ENCODE assay signal across 34 cellular contexts in the genomic region with DNA sequence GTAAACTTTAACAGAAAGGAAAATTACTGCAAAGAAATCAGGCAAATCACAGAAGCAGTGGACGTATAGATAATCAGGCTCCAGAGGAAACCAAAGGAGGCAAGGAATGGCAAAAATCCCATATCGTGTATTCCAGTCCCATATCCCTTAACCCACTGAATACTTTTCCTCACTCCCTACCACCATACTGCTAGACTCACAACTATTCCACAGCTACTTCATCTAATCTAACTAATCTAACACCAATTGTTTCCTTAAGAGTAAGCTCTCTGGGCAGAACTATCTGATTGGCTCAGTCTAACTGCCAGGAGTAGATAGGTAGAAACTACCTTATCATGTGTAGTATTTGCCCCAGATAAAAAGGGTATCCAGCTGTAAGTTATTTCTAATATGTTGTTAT.
"Had no signal": no experiment of that assay in that cellular context is flagged by ENCODE, and none has a peak within 500 bp of the region (broad histone marks: within the 10 kb centered on the region; RNA-seq: fewer than 3 reads in every experiment).

No MANE protein-coding gene starts in this region.

- H3K27me3 Mint-ChIP-seq: activated CD4-positive, alpha-beta T cell treated with anti-CD3 and anti-CD28 coated beads for 36 hours; activated CD4-positive, alpha-beta T cell treated with anti-CD3 and anti-CD28 coated beads, Interleukin-2, amount 10 ng/mL, durations not matched to agents 7 days and 5 days; activated naive CD4-positive, alpha-beta T cell treated with anti-CD3 and anti-CD28 coated beads, Interleukin-2, amount 50 U/mL, for 24 hours; activated naive CD8-positive, alpha-beta T cell treated with anti-CD3 and anti-CD28 coated beads, Interleukin-2, amount 10 ng/mL, durations not matched to agents 7 days and 5 days; activated T-cell treated with anti-CD3 and anti-CD28 coated beads, Interleukin-2, amount 50 U/mL, for 24 hours had no signal

- H3K27me3 ChIP-seq: ascending aorta, body of pancreas, breast epithelium, SJCRH30 had no signal

- H3K4me3 Mint-ChIP-seq: activated CD4-positive, alpha-beta T cell treated with anti-CD3 and anti-CD28 coated beads for 36 hours; activated CD4-positive, alpha-beta T cell treated with anti-CD3 and anti-CD28 coated beads, Interleukin-2, amount 10 ng/mL, durations not matched to agents 7 days and 5 days; activated CD8-positive, alpha-beta T cell treated with anti-CD3 and anti-CD28 coated beads, Interleukin-2, amount 10 ng/mL, durations not matched to agents 7 days and 5 days; activated naive CD4-positive, alpha-beta T cell treated with anti-CD3 and anti-CD28 coated beads, Interleukin-2, amount 50 U/mL, for 24 hours; activated naive CD8-positive, alpha-beta T cell treated with anti-CD3 and anti-CD28 coated beads, Interleukin-2, amount 10 ng/mL, durations not matched to agents 7 days and 5 days; activated T-cell treated with anti-CD3 and anti-CD28 coated beads, Interleukin-2, amount 50 U/mL, for 24 hours; T-helper 1 cell treated with Interleukin-12 subunit alpha and Interleukin-12 subunit beta and Interleukin-4 antibody, amounts not matched to agents 30 μg/mL and 1 μg/mL, for 36 hours; T-helper 2 cell treated with Interferon-gamma antibody and Interleukin-4, amounts not matched to agents 5 μg/mL and 100 μg/mL, for 36 hours had no signal

- ATAC-seq: activated CD4-positive, alpha-beta T cell treated with anti-CD3 and anti-CD28 coated beads for 36 hours; activated CD4-positive, CD25-positive, alpha-beta regulatory T cell treated with anti-CD3 and anti-CD28 coated beads, Interleukin-2, amount 50 U/mL, for 24 hours; activated CD8-positive, alpha-beta T cell treated with anti-CD3 and anti-CD28 coated beads, Interleukin-2, amount 10 ng/mL, durations not matched to agents 7 days and 5 days; body of pancreas; Panc1 had no signal

- H3K4me1 Mint-ChIP-seq: activated CD4-positive, alpha-beta T cell treated with anti-CD3 and anti-CD28 coated beads for 36 hours; activated CD4-positive, alpha-beta T cell treated with anti-CD3 and anti-CD28 coated beads, Interleukin-2, amount 10 ng/mL, durations not matched to agents 7 days and 5 days; activated naive CD4-positive, alpha-beta T cell treated with anti-CD3 and anti-CD28 coated beads, Interleukin-2, amount 50 U/mL, for 24 hours had no signal

- H3K4me1 ChIP-seq: ascending aorta, body of pancreas, breast epithelium, SJCRH30 had no signal

- H3K27ac ChIP-seq: ascending aorta, body of pancreas, breast epithelium, SJCRH30, SK-N-MC had no signal

- H3K4me3 ChIP-seq: ascending aorta, body of pancreas, breast epithelium, SJCRH30, SK-N-MC had no signal

- H3K27ac Mint-ChIP-seq: activated CD4-positive, alpha-beta T cell treated with anti-CD3 and anti-CD28 coated beads for 36 hours; activated CD4-positive, alpha-beta T cell treated with anti-CD3 and anti-CD28 coated beads, Interleukin-2, amount 10 ng/mL, durations not matched to agents 7 days and 5 days; activated CD8-positive, alpha-beta T cell treated with anti-CD3 and anti-CD28 coated beads, Interleukin-2, amount 10 ng/mL, durations not matched to agents 7 days and 5 days; activated naive CD4-positive, alpha-beta T cell treated with anti-CD3 and anti-CD28 coated beads, Interleukin-2, amount 50 U/mL, for 24 hours; activated naive CD8-positive, alpha-beta T cell treated with anti-CD3 and anti-CD28 coated beads, Interleukin-2, amount 10 ng/mL, durations not matched to agents 7 days and 5 days; activated T-cell treated with anti-CD3 and anti-CD28 coated beads, Interleukin-2, amount 50 U/mL, for 24 hours; activated T-helper 2 cell treated with anti-CD3 and anti-CD28 coated beads, Interferon-gamma antibody, Interleukin-2, Interleukin-4, amounts not matched to agents 10 μg/mL and 5 μg/mL and 100 μg/mL, durations not matched to agents 14 hours and 24 hours and 36 hours; T-helper 1 cell treated with Interleukin-12 subunit alpha and Interleukin-12 subunit beta and Interleukin-4 antibody, amounts not matched to agents 30 μg/mL and 1 μg/mL, for 36 hours; T-helper 2 cell treated with Interferon-gamma antibody and Interleukin-4, amounts not matched to agents 5 μg/mL and 100 μg/mL, for 36 hours had no signal

- H3K36me3 ChIP-seq: ascending aorta, breast epithelium, SJCRH30 had no signal

- DNase-seq: activated CD4-positive, alpha-beta T cell treated with anti-CD3 and anti-CD28 coated beads for 36 hours; activated CD4-positive, alpha-beta T cell treated with anti-CD3 and anti-CD28 coated beads, Interleukin-2, amount 10 ng/mL, durations not matched to agents 7 days and 5 days; activated CD4-positive, alpha-beta T cell treated with anti-CD3 and anti-CD28 coated beads, Interleukin-2, amount 50 U/mL, for 48 hours; activated CD8-positive, alpha-beta T cell treated with anti-CD3 and anti-CD28 coated beads, Interleukin-2, amount 10 ng/mL, durations not matched to agents 7 days and 5 days; activated gamma-delta T cell; activated naive CD4-positive, alpha-beta T cell treated with Interleukin-2 at 50 U/mL for 16 hours; activated naive CD8-positive, alpha-beta T cell treated with anti-CD3 and anti-CD28 coated beads, Interleukin-2, amount 10 ng/mL, durations not matched to agents 7 days and 5 days; activated T-cell treated with anti-CD3 and anti-CD28 coated beads, Interleukin-2, amount 50 U/mL, for 24 hours; amygdala; body of pancreas; KG1; MM.1S; MV-4-11; NCI-H1092; NCI-H1436 treated with DMSO at 0.1 percent for 48 hours; NCI-H1694 treated with DMSO at 0.1 percent for 48 hours; NCI-H2081; NCI-H2171 treated with DMSO at 0.1 percent for 48 hours; NCI-H2227 treated with DMSO at 0.1 percent for 48 hours; NCI-H446; NCI-H524; NCI-H69; NCI-H82; SHP77; SJCRH30 had no signal

- H3K9me3 ChIP-seq: body of pancreas had no signal
